In the genomic region with DNA sequence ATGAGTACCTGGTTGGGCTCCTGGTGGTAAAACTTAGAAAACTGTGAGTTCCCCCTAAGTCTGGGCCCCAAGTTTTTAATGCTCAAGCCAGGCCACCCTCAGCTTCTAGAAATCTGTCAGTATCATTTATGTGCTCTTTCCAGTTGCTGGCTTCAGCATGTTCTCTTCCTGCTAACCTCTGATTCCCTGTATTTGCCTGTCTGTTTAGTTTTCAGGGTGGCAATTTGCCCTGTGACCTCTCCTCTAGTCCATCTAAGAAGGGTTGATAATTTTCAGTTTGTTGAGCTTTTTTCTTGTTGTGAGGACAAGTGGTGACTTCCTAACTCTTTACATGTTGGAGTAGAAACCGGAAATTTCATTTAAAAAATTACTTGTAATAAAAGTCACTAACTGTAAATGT, we compare ENCODE assay signal across 1 cellular context.
TF ChIP-seq lines count a peak whose summit lies in the region.

No MANE protein-coding gene starts in this region.

TF ChIP-seq in GM23338, 12 proteins besides CTCF, POLR2A, EP300 and RAD21 (continued from another document):
- TF ChIP-seq, protein P1, sequence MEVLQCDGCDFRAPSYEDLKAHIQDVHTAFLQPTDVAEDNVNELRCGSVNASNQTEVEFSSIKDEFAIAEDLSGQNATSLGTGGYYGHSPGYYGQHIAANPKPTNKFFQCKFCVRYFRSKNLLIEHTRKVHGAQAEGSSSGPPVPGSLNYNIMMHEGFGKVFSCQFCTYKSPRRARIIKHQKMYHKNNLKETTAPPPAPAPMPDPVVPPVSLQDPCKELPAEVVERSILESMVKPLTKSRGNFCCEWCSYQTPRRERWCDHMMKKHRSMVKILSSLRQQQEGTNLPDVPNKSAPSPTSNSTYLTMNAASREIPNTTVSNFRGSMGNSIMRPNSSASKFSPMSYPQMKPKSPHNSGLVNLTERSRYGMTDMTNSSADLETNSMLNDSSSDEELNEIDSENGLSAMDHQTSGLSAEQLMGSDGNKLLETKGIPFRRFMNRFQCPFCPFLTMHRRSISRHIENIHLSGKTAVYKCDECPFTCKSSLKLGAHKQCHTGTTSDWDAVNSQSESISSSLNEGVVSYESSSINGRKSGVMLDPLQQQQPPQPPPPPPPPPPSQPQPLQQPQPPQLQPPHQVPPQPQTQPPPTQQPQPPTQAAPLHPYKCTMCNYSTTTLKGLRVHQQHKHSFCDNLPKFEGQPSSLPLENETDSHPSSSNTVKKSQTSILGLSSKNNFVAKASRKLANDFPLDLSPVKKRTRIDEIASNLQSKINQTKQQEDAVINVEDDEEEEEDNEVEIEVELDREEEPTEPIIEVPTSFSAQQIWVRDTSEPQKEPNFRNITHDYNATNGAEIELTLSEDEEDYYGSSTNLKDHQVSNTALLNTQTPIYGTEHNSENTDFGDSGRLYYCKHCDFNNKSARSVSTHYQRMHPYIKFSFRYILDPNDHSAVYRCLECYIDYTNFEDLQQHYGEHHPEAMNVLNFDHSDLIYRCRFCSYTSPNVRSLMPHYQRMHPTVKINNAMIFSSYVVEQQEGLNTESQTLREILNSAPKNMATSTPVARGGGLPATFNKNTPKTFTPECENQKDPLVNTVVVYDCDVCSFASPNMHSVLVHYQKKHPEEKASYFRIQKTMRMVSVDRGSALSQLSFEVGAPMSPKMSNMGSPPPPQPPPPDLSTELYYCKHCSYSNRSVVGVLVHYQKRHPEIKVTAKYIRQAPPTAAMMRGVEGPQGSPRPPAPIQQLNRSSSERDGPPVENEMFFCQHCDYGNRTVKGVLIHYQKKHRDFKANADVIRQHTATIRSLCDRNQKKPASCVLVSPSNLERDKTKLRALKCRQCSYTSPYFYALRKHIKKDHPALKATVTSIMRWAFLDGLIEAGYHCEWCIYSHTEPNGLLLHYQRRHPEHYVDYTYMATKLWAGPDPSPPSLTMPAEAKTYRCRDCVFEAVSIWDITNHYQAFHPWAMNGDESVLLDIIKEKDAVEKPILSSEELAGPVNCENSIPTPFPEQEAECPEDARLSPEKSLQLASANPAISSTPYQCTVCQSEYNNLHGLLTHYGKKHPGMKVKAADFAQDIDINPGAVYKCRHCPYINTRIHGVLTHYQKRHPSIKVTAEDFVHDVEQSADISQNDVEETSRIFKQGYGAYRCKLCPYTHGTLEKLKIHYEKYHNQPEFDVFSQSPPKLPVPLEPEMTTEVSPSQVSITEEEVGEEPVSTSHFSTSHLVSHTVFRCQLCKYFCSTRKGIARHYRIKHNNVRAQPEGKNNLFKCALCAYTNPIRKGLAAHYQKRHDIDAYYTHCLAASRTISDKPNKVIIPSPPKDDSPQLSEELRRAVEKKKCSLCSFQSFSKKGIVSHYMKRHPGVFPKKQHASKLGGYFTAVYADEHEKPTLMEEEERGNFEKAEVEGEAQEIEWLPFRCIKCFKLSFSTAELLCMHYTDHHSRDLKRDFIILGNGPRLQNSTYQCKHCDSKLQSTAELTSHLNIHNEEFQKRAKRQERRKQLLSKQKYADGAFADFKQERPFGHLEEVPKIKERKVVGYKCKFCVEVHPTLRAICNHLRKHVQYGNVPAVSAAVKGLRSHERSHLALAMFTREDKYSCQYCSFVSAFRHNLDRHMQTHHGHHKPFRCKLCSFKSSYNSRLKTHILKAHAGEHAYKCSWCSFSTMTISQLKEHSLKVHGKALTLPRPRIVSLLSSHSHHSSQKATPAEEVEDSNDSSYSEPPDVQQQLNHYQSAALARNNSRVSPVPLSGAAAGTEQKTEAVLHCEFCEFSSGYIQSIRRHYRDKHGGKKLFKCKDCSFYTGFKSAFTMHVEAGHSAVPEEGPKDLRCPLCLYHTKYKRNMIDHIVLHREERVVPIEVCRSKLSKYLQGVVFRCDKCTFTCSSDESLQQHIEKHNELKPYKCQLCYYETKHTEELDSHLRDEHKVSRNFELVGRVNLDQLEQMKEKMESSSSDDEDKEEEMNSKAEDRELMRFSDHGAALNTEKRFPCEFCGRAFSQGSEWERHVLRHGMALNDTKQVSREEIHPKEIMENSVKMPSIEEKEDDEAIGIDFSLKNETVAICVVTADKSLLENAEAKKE (CRISPR knock-in tag; IDR thresholded peaks at IDR 0.05): no peak
- no peak for TF ChIP-seq POLR2AphosphoS5 (IDR thresholded peaks at IDR 0.05; ENCODE audit: low read depth)
- TF ChIP-seq, protein P2, sequence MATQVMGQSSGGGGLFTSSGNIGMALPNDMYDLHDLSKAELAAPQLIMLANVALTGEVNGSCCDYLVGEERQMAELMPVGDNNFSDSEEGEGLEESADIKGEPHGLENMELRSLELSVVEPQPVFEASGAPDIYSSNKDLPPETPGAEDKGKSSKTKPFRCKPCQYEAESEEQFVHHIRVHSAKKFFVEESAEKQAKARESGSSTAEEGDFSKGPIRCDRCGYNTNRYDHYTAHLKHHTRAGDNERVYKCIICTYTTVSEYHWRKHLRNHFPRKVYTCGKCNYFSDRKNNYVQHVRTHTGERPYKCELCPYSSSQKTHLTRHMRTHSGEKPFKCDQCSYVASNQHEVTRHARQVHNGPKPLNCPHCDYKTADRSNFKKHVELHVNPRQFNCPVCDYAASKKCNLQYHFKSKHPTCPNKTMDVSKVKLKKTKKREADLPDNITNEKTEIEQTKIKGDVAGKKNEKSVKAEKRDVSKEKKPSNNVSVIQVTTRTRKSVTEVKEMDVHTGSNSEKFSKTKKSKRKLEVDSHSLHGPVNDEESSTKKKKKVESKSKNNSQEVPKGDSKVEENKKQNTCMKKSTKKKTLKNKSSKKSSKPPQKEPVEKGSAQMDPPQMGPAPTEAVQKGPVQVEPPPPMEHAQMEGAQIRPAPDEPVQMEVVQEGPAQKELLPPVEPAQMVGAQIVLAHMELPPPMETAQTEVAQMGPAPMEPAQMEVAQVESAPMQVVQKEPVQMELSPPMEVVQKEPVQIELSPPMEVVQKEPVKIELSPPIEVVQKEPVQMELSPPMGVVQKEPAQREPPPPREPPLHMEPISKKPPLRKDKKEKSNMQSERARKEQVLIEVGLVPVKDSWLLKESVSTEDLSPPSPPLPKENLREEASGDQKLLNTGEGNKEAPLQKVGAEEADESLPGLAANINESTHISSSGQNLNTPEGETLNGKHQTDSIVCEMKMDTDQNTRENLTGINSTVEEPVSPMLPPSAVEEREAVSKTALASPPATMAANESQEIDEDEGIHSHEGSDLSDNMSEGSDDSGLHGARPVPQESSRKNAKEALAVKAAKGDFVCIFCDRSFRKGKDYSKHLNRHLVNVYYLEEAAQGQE (IDR thresholded peaks at IDR 0.05; ENCODE audit: unreplicated experiment): no peak
- no peak for TF ChIP-seq CREB1 (CRISPR knock-in tag; IDR thresholded peaks at IDR 0.05; ENCODE audit: low read depth)
- no peak for TF ChIP-seq ZNF114 (CRISPR knock-in tag; IDR thresholded peaks at IDR 0.05)
- TF ChIP-seq JUNB (IDR thresholded peaks at IDR 0.05; ENCODE audit: unreplicated experiment): no peak
- no peak for TF ChIP-seq EZH2phosphoT487 (IDR thresholded peaks at IDR 0.05; ENCODE audit: unreplicated experiment)
- TF ChIP-seq NANOG (IDR thresholded peaks at IDR 0.05; ENCODE audit: borderline replicate concordance): no peak
- TF ChIP-seq STAT1 (IDR thresholded peaks at IDR 0.05; ENCODE audit: unreplicated experiment): no peak
- TF ChIP-seq EZH2 (IDR thresholded peaks at IDR 0.05; ENCODE audit: low read depth, unreplicated experiment): no peak
- TF ChIP-seq, protein P3, sequence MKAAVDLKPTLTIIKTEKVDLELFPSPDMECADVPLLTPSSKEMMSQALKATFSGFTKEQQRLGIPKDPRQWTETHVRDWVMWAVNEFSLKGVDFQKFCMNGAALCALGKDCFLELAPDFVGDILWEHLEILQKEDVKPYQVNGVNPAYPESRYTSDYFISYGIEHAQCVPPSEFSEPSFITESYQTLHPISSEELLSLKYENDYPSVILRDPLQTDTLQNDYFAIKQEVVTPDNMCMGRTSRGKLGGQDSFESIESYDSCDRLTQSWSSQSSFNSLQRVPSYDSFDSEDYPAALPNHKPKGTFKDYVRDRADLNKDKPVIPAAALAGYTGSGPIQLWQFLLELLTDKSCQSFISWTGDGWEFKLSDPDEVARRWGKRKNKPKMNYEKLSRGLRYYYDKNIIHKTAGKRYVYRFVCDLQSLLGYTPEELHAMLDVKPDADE (IDR thresholded peaks at IDR 0.05): no peak
